In the genomic region with DNA sequence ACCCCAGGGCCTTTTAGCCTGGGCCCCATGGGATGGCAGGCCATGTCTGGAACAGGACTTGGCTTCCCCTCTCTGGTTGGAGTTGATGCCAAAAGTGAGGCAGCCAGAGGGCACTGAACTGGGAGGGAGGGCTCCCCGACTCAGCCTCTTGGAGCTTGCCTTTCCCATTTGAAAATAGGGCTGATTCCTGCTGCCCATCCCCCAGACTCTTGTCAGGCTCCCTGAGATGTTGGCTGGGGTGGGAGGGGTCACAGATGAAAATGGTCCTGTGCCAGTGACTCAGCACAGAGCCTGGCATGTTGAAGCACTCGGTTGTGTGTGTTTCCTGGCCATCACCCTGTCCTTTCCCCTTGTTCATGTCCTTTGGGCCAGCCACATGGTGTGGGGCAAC, we compare ENCODE assay signal across 7 cellular contexts. TPM values are rescaled to one million over a fixed set of nuclear protein-coding genes. Genes with fewer than 3 reads are reported as not detected.
DNase-seq lines count a peak whose midpoint lies in the region; ATAC-seq and TF ChIP-seq lines count a peak whose summit lies in the region.

No MANE protein-coding gene starts in this region.

- in situ Hi-C loops in transverse colon (cut with MboI; ENCODE audit: low pct_ligation_motif_present in 1 of 4, low pct_unique_long_range_greater_than_20kb in 1 of 4, low sequenced_read_pairs in 3 of 4) = loop anchor here in 2 of 4 donors (5.0 to 10.0 kb wide), 2 partner anchors 172 to 175 kb away; partner anchors contain the start of gene C15orf39 (in 2 of the 2)

- H4K20me1 ChIP-seq in KMS-11 (ENCODE audit: insufficient read depth) = no peaks in the 10 kb centered on the region

- H3K4me1 ChIP-seq in KMS-11 (ENCODE audit: low read depth, poor library complexity, severe bottlenecking) = peaks cover 65% of the 10 kb centered on the region
- peaks cover 45% of the 10 kb centered on the region for H3K4me1 ChIP-seq in lower lobe of right lung
- peaks cover 15 to 35% (median 19%) of the 10 kb centered on the region in 4 donors for H3K4me1 ChIP-seq in transverse colon

- H3K27me3 ChIP-seq in KMS-11 (ENCODE audit: insufficient read depth, low read depth) (no peaks in the 10 kb centered on the region), lower lobe of right lung (ENCODE audit: low read depth) (no peaks in the 10 kb centered on the region), transverse colon (no peaks in the 10 kb centered on the region)

- no peak for TF ChIP-seq EP300 in transverse colon (IDR thresholded peaks at IDR 0.05; ENCODE audit: low read depth)

- ATAC-seq in lower lobe of right lung = peak; percentile 2 to 10

- peak in 9 of 61 donors; percentile 16 to 56 (median 45) for DNase-seq in caudate nucleus (lab: John Stamatoyannopoulos, UW)
- DNase-seq in lower lobe of right lung = no peak
- no peak for DNase-seq in transverse colon
- no peak for DNase-seq in activated T-cell treated with anti-CD3 and anti-CD28 coated beads, Interleukin-2, amount 50 U/mL, for 48 hours
- DNase-seq in D341Med (ENCODE audit: low spot score) = no peak
- no peak for DNase-seq in activated CD8-positive, alpha-beta memory T cell treated with anti-CD3 and anti-CD28 coated beads, Interleukin-2, amount 50 U/mL, for 48 hours

- H3K9me3 ChIP-seq in lower lobe of right lung (no peaks in the 10 kb centered on the region), transverse colon (no peaks in the 10 kb centered on the region)

- no peaks in the 10 kb centered on the region for H3K36me3 ChIP-seq in KMS-11 (ENCODE audit: insufficient read depth)
- no peaks in the 10 kb centered on the region for H3K36me3 ChIP-seq in lower lobe of right lung
- H3K36me3 ChIP-seq in transverse colon = no peaks in the 10 kb centered on the region

- H3K4me3 ChIP-seq in KMS-11 (IDR thresholded peaks at IDR 0.05; ENCODE audit: insufficient read depth, low read depth, low read length) = no peak overlapping the region
- peak overlapping the region; percentile 35 for H3K4me3 ChIP-seq in lower lobe of right lung
- H3K4me3 ChIP-seq in transverse colon = no peak overlapping the region

- H3K4me2 ChIP-seq in KMS-11 = peak overlapping the region; percentile 43; the same call in 1 of the 2 replicates

- no peak overlapping the region for H3K9ac ChIP-seq in KMS-11

- no peak for TF ChIP-seq CTCF in KMS-11 (conservative IDR thresholded peaks at IDR 0.05; ENCODE audit: low read depth, low read length)
- TF ChIP-seq CTCF in lower lobe of right lung (IDR thresholded peaks at IDR 0.05) = no peak
- TF ChIP-seq CTCF in transverse colon (IDR thresholded peaks at IDR 0.05) = no peak

- H2AFZ ChIP-seq in KMS-11 (ENCODE audit: low read depth) = no peak overlapping the region

- WGBS in transverse colon (ENCODE audit: low coverage in 1 of 2), 2 donors = 65% methylated on average over 2 of the region's 2 CpGs; no CpG with 5 or more reads in 1 of the 2 donors

- no peak overlapping the region for H3K27ac ChIP-seq in KMS-11
- peak overlapping the region; percentile 60 for H3K27ac ChIP-seq in caudate nucleus (ENCODE audit: low read depth, low read length)
- H3K27ac ChIP-seq in lower lobe of right lung = peak overlapping the region; percentile 77
- H3K27ac ChIP-seq in transverse colon = peak overlapping the region; percentile 36 to 71 (median 63)

- no peak for TF ChIP-seq POLR2A in transverse colon (IDR thresholded peaks at IDR 0.05)

- H3K79me2 ChIP-seq in KMS-11 (ENCODE audit: insufficient read depth, low read depth) = no peaks in the 10 kb centered on the region

- intact Hi-C loops in lower lobe of right lung (cut with DNase I) = no loop called here
- intact Hi-C loops in transverse colon (cut with DNase I; ENCODE audit: low total_unique reads) = no loop called here

RNA-seq across cellular contexts. Expression of gene PPCDC, which starts 6.6 kb away (rescaled TPM):
- 11.2 TPM for total RNA-seq in lower lobe of right lung
- total RNA-seq in transverse colon = 10 to 100 TPM in 3 of 4 donors, 1 to 10 TPM in 1; 5.2 to 54.5 (median 25.2) TPM

RNA-seq across cellular contexts. Expression of gene SCAMP5, which starts 34.7 kb away (rescaled TPM):
- total RNA-seq in lower lobe of right lung (1.9 TPM), transverse colon (10 to 100 TPM in 3 of 4 donors, not detected in 1; 11.3 to 24.8 (median 15.8) TPM)
